In the genomic region with DNA sequence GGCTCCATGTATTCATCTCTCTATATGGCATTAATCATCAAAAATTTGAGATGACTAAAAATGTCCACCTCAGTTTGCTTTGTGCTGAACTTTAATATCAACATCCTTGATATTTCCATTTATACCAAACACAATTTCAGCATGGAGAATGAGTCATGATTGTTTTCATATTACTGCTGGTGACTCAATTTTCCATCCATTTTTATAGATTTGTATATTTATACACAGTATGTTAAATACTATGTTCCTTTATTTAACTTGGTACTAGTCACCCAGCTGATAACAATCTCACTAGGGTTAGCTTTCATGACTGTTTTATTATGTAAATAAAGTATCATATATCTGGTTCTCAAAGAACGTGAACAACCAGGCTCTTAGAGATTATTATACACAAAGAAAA, we compare ENCODE assay signal across 21 cellular contexts.
DNase-seq lines count a peak whose midpoint lies in the region; ATAC-seq and TF ChIP-seq lines count a peak whose summit lies in the region.
"Had no signal": no experiment of that assay in that cellular context is flagged by ENCODE, and none has a peak within 500 bp of the region (broad histone marks: within the 10 kb centered on the region; RNA-seq: fewer than 3 reads in every experiment).

No MANE protein-coding gene starts in this region.

- 33 to 55% methylated on average over 1 of the region's 1 CpG for WGBS in lower leg skin, 2 donors

- DNase-seq in AG04450 (ENCODE audit: low read depth, low spot score), result peak; percentile 63
- DNase-seq in HEK293T (ENCODE audit: extremely low spot score), result peak; percentile 15
- peak; percentile 63 for DNase-seq in NCI-H69 (lab: John Stamatoyannopoulos, UW)
- peak; percentile 73 for DNase-seq in fibroblast of gingiva (ENCODE audit: low read depth)
- no peak for DNase-seq in Kasumi-1 (lab: John Stamatoyannopoulos, UW)
- no peak for DNase-seq in T1000 (lab: John Stamatoyannopoulos, UW)
- no peak for DNase-seq in lower leg skin (ENCODE audit: low spot score in 2 of 2)
- no peak for DNase-seq in mucosa of descending colon
- DNase-seq: activated naive CD4-positive, alpha-beta T cell treated with Interleukin-2 at 50 U/mL for 16 hours; BE2C; caudate nucleus; DND-41; endodermal cell; left cardiac atrium; MG63; NCI-H226; stimulated activated naive CD8-positive, alpha-beta T cell treated with anti-CD3 and anti-CD28 coated beads, Interleukin-15, amount 100 ng/mL, for 72 hours had no signal

- no peak overlapping the region for H3K27ac ChIP-seq in AG04450 (ENCODE audit: low read depth, low read length)
- H3K27ac ChIP-seq: HL-60, PC-9 had no signal

- no peaks in the 10 kb centered on the region for H3K4me1 ChIP-seq in mucosa of descending colon (ENCODE audit: low read depth)
- H3K4me1 ChIP-seq: BE2C had no signal

- H3K4me3 ChIP-seq in AG04450 (ENCODE audit: low read depth, low read length) (no peak overlapping the region), lower leg skin (ENCODE audit: low read depth, poor library complexity, severe bottlenecking) (no peak overlapping the region), mucosa of descending colon (no peak overlapping the region)
- H3K4me3 ChIP-seq: MG63, PC-9, smooth muscle cell had no signal

- ATAC-seq in mucosa of descending colon, result no peak
- ATAC-seq: activated CD4-positive, CD25-positive, alpha-beta regulatory T cell treated with anti-CD3 and anti-CD28 coated beads, Interleukin-2, amount 50 U/mL, for 24 hours; left cardiac atrium; stimulated activated naive CD8-positive, alpha-beta T cell treated with anti-CD3 and anti-CD28 coated beads, Interleukin-15, amount 100 ng/mL, for 72 hours had no signal

- TF ChIP-seq CTCF in AG04450 (IDR thresholded peaks at IDR 0.05; ENCODE audit: low read depth, low read length) (no peak), lower leg skin (IDR thresholded peaks at IDR 0.05) (no peak), mucosa of descending colon (IDR thresholded peaks at IDR 0.05) (no peak)

- intact Hi-C loops in lower leg skin (cut with DNase I; ENCODE audit: low total_unique reads) (no loop called here), mucosa of descending colon (cut with DNase I, micrococcal nuclease) (no loop called here)

- no peaks in the 10 kb centered on the region for H3K27me3 ChIP-seq in AG04450 (ENCODE audit: control insufficient read depth, insufficient read depth, low read length)
- H3K27me3 ChIP-seq: BE2C, MG63 had no signal

- H3K36me3 ChIP-seq in mucosa of descending colon (ENCODE audit: low read depth), result no peaks in the 10 kb centered on the region
- H3K36me3 ChIP-seq: BE2C, MG63 had no signal

- POLR2A ChIA-PET in AG04450 (lab: Yijun Ruan, JAX) (no interaction called here), HEK293T (lab: Yijun Ruan, JAX) (no interaction called here)

- CTCF ChIA-PET in AG04450 (lab: Charles Lee) (no interaction called here), HEK293T (lab: Yijun Ruan, JAX) (no interaction called here)

- H3K9me3 ChIP-seq in AG04450 (ENCODE audit: control insufficient read depth, insufficient read depth, low read length), result peaks cover 3% of the 10 kb centered on the region; the same call in 1 of the 2 replicates
- peaks cover 44% of the 10 kb centered on the region for H3K9me3 ChIP-seq in mucosa of descending colon
- H3K9me3 ChIP-seq: BE2C, MG63 had no signal

- no peak for TF ChIP-seq POLR2A in lower leg skin (IDR thresholded peaks at IDR 0.05)

TF ChIP-seq in HEK293T, 16 proteins besides CTCF, POLR2A, EP300 and RAD21:
- TF ChIP-seq, protein P1, sequence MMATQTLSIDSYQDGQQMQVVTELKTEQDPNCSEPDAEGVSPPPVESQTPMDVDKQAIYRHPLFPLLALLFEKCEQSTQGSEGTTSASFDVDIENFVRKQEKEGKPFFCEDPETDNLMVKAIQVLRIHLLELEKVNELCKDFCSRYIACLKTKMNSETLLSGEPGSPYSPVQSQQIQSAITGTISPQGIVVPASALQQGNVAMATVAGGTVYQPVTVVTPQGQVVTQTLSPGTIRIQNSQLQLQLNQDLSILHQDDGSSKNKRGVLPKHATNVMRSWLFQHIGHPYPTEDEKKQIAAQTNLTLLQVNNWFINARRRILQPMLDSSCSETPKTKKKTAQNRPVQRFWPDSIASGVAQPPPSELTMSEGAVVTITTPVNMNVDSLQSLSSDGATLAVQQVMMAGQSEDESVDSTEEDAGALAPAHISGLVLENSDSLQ (IDR thresholded peaks at IDR 0.05), result no peak
- TF ChIP-seq CTBP1 (IDR thresholded peaks at IDR 0.05; ENCODE audit: borderline replicate concordance) (peak; percentile 26; the same call in 1 of the 2 replicates), FOXA1 (IDR thresholded peaks at IDR 0.05) (0 out of 2 replicates have a peak, but pooled peaks have one; percentile 49), ZNF384 (IDR thresholded peaks at IDR 0.05) (peak; percentile 35; the same call in 1 of the 2 replicates)
TF ChIP-seq in HEK293T: peak in this region for 3.

Comparison
In these comparisons a context has a peak if more than half of its experiments do, and no peak if none do; other contexts are left out.
1. DNase-seq: peak in AG04450 (single experiment), HEK293T (single experiment), NCI-H69 (single experiment) and fibroblast of gingiva (single experiment); none in Kasumi-1 (0 of 2), T1000 (single experiment), lower leg skin (0 of 2) and mucosa of descending colon (0 of 3).